Comparison of ENCODE assay signal across 13 cellular contexts in genomic region chr10:118950190-118950658, GRCh38.
DNase-seq lines count a peak whose midpoint lies in the region; ATAC-seq, FAIRE-seq and TF ChIP-seq lines count a peak whose summit lies in the region.
"Had no signal": no experiment of that assay in that cellular context is flagged by ENCODE, and none has a peak within 500 bp of the region (broad histone marks: within the 10 kb centered on the region; RNA-seq: fewer than 3 reads in every experiment).

No MANE protein-coding gene starts in this region.

- TF ChIP-seq CTCF in foreskin keratinocyte (conservative IDR thresholded peaks at IDR 0.05): no peak

- H3K27me3 ChIP-seq in foreskin keratinocyte: no peaks in the 10 kb centered on the region

- H3K4me1 ChIP-seq in foreskin keratinocyte: peaks cover 9% of the 10 kb centered on the region

- FAIRE-seq in H54 (lab: Jason Lieb, UNC): no peak

- no peak for TF ChIP-seq POLR2A in H54 (IDR thresholded peaks at IDR 0.05; ENCODE audit: low read depth, low read length)

- H3K27ac ChIP-seq in foreskin keratinocyte: no peak overlapping the region

- peak; percentile 55 for ATAC-seq in foreskin keratinocyte
- no peak for ATAC-seq in HG02970 (IDR thresholded peaks at IDR 0.05; ENCODE audit: low FRiP score, unreplicated experiment)
- ATAC-seq: left colon; stimulated activated effector memory CD8-positive, alpha-beta T cell treated with anti-CD3 and anti-CD28 coated beads, Interleukin-12 subunit alpha, Interleukin-12 subunit beta, amount 100 ng/mL, for 72 hours had no signal

- DNase-seq in AG20443 (ENCODE audit: low spot score) (peak; percentile 18), H54 (ENCODE audit: insufficient read length, low spot score) (peak; percentile 40), RKO (ENCODE audit: low spot score) (peak; percentile 63), foreskin keratinocyte (peak in 1 of 2 donors; percentile 47), amniotic stem cell (lab: John Stamatoyannopoulos, UW) (no peak), Ammon's horn (ENCODE audit: low spot score) (no peak)
- DNase-seq: activated CD4-positive, alpha-beta T cell treated with anti-CD3 and anti-CD28 coated beads for 4 hours; caudate nucleus; KBM-7; left colon; occipital lobe had no signal

Comparison
In these comparisons a context has a peak if more than half of its experiments do, and no peak if none do; other contexts are left out.
1. DNase-seq: peak in AG20443 (single experiment), H54 (single experiment) and RKO (single experiment); none in amniotic stem cell (single experiment) and Ammon's horn (single experiment).